ENCODE assay signal across 1 cellular context in the genomic region with DNA sequence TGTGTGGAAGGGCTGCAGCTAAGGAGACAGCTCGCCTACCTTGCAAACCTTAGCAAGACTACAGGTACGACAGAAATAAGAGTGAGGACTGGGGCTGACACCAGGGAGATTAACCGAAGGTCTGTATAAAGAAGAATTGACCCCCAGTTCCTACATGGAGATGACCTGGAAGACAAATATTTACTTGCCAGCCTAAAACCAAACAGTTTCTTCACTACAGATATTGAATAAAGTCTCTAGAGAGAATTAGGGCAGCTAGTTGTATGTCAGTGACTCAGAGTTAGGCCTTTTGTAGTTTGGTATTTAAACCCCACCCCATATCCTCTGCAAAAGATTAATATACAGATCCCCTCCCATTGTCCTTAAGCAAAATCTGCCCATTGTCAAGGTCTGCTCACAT.
TF ChIP-seq lines count a peak whose summit lies in the region.

No MANE protein-coding gene starts in this region.

TF ChIP-seq in HepG2, 621 proteins besides CTCF, POLR2A, EP300 and RAD21:
- no peak for TF ChIP-seq SOX13 (IDR thresholded peaks at IDR 0.05)
- peak in 1 of 2 experiments; percentile 7; a peak in 1 of 4 replicates for TF ChIP-seq SOX13 (CRISPR knock-in tag; conservative IDR thresholded peaks at IDR 0.05 in 1 of 2, IDR thresholded peaks at IDR 0.05 in 1 of 2)
- TF ChIP-seq TEAD3 (CRISPR knock-in tag; optimal IDR thresholded peaks at IDR 0.05; ENCODE audit: borderline replicate concordance): no peak
